In genomic region chr10:67257427-67258144, GRCh38 we compare ENCODE assay signal across 1 cellular context.
TF ChIP-seq lines count a peak whose summit lies in the region.

No MANE protein-coding gene starts in this region.

TF ChIP-seq in HepG2, 621 proteins besides CTCF, POLR2A, EP300 and RAD21 (continued from another document):
- TF ChIP-seq ZNF646 (CRISPR knock-in tag; IDR thresholded peaks at IDR 0.05) (no peak), SCMH1 (CRISPR knock-in tag; IDR thresholded peaks at IDR 0.05; ENCODE audit: borderline replicate concordance) (no peak), ZNF83 (CRISPR knock-in tag; IDR thresholded peaks at IDR 0.05; ENCODE audit: borderline replicate concordance) (no peak), MBNL3 (CRISPR knock-in tag; conservative IDR thresholded peaks at IDR 0.05) (no peak), MATR3 (CRISPR knock-in tag; IDR thresholded peaks at IDR 0.05) (no peak), HNF4G (IDR thresholded peaks at IDR 0.05; ENCODE audit: borderline replicate concordance, low read depth, low read length) (no peak), HNF4G (CRISPR knock-in tag; IDR thresholded peaks at IDR 0.05; ENCODE audit: borderline replicate concordance, low read depth) (no peak), NFE2 (CRISPR knock-in tag; IDR thresholded peaks at IDR 0.05) (no peak)
TF ChIP-seq in HepG2: peak in this region for 0.
